ENCODE assay signal across 3 cellular contexts in the genomic region with DNA sequence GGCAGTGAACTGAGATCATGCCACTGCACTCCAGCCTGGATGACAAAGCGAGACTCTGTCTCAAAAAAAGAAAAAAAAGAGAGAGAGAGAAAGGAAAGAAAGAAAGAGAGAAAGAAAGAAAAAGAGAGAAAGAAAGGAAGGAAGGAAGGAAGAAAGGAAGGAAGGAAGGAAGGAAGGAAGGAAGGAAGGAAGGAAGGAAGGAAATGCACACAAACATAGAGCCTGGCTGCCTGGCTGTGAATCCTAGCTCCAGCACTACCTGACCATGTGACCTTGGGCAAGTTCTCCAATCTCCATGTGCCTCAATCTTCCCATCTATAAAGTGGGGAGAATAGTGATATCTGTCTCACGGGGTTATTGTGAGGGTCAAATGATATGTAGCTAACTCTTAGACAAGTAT. TPM values are rescaled to one million over a fixed set of nuclear protein-coding genes. Genes with fewer than 3 reads are reported as not detected.
"Had no signal": no experiment of that assay in that cellular context is flagged by ENCODE, and none has a peak within 500 bp of the region (broad histone marks: within the 10 kb centered on the region; RNA-seq: fewer than 3 reads in every experiment).

No MANE protein-coding gene starts in this region.

RNA-seq across cellular contexts. Expression of a gene that starts 34.0 kb away (rescaled TPM):
- total RNA-seq: subcutaneous adipose tissue, temporal lobe, thoracic aorta had no signal
